Comparison of ENCODE assay signal across 12 cellular contexts in the genomic region with DNA sequence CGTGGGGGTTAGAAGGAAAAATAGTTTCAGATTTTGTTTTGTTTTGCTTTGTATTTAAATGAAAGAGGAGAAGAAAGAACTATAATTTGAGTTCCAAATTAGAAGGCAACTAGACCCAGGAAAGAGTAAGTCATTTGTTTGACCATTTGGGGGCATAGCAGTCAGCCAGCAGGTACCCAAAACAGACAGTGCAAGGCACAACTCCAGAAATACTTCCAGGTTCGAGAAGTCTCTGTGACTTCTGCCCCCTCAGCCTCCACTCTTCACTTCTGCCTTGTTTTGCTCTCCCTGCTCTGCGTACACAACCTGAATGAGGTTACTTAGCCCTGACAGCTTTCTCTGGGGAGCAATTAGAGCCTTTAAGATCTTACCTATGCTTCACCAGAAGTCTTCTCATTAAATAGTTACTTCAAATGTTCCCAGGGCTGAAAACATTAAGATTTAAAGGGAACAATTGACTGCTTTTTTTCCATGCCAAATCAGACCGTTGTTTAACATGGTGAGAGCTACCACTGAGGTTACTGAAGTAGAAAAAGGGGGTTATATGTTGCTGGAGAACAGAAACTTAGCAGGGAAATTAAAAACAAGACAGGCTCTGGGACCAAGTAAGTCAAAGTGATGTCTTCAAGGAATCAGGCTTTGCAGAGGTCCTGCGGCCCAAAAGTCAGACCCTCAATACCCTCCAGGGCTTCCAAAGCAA.
DNase-seq lines count a peak whose midpoint lies in the region; ATAC-seq lines count a peak whose summit lies in the region.
"Had no signal": no experiment of that assay in that cellular context is flagged by ENCODE, and none has a peak within 500 bp of the region (broad histone marks: within the 10 kb centered on the region; RNA-seq: fewer than 3 reads in every experiment).

No MANE protein-coding gene starts in this region.

- DNase-seq in Karpas-422 (peak; percentile 69), naive B cell (peak; percentile 37), T-helper 17 cell (no peak), RPMI8226 (no peak), NCI-H1694 (lab: John Stamatoyannopoulos, UW) (no peak)
- DNase-seq: activated CD4-positive, alpha-beta T cell treated with anti-CD3 and anti-CD28 coated beads, Interleukin-2, amount 10 ng/mL, durations not matched to agents 7 days and 5 days; NCI-H1092 treated with DMSO at 0.1 percent for 48 hours had no signal

- peak overlapping the region; percentile 95 to 99 (median 98) for H3K27ac Mint-ChIP-seq in naive B cell
- no peak overlapping the region for H3K27ac Mint-ChIP-seq in T-helper 17 cell
- H3K27ac Mint-ChIP-seq: activated CD4-positive, alpha-beta T cell treated with anti-CD3 and anti-CD28 coated beads, Interleukin-2, amount 10 ng/mL, durations not matched to agents 7 days and 5 days; activated T-helper 2 cell treated with anti-CD3 and anti-CD28 coated beads, Interferon-gamma antibody, Interleukin-2, Interleukin-4, amounts not matched to agents 10 μg/mL and 5 μg/mL and 100 μg/mL, durations not matched to agents 14 hours and 24 hours and 36 hours; CD8-positive, alpha-beta T cell had no signal

- H2AFZ ChIP-seq in Karpas-422 (ENCODE audit: low read length) = peak overlapping the region; percentile 36

- H3K27ac ChIP-seq in Karpas-422 (ENCODE audit: low read length) = peak overlapping the region; percentile 52
- H3K27ac ChIP-seq: thoracic aorta had no signal

- no peaks in the 10 kb centered on the region for H3K36me3 ChIP-seq in Karpas-422 (ENCODE audit: insufficient read depth, low read length)
- H3K36me3 ChIP-seq: thoracic aorta had no signal

- H3K36me3 Mint-ChIP-seq in naive B cell (peaks cover 17 to 39% of the 10 kb centered on the region in 2 donors), T-helper 17 cell (ENCODE audit: low read depth) (no peaks in the 10 kb centered on the region)
- H3K36me3 Mint-ChIP-seq: CD8-positive, alpha-beta T cell had no signal

- no peaks in the 10 kb centered on the region for H3K79me2 ChIP-seq in Karpas-422 (ENCODE audit: low read length)

- H3K9me3 ChIP-seq in Karpas-422 (ENCODE audit: low read length) = no peaks in the 10 kb centered on the region
- H3K9me3 ChIP-seq in T-helper 17 cell (ENCODE audit: control insufficient read depth, low read length, poor library complexity, severe bottlenecking) = no peaks in the 10 kb centered on the region
- H3K9me3 ChIP-seq: thoracic aorta had no signal

- H3K4me3 Mint-ChIP-seq in naive B cell (peak overlapping the region in 7 of 8 donors; percentile 40 to 80 (median 60)), T-helper 17 cell (no peak overlapping the region)
- H3K4me3 Mint-ChIP-seq: activated CD4-positive, alpha-beta T cell treated with anti-CD3 and anti-CD28 coated beads, Interleukin-2, amount 10 ng/mL, durations not matched to agents 7 days and 5 days; CD8-positive, alpha-beta T cell had no signal

- H3K9me3 Mint-ChIP-seq in naive B cell = peaks cover 0 to 13% (median 2%) of the 10 kb centered on the region in 7 donors
- H3K9me3 Mint-ChIP-seq: activated CD4-positive, alpha-beta T cell treated with anti-CD3 and anti-CD28 coated beads, Interleukin-2, amount 10 ng/mL, durations not matched to agents 7 days and 5 days; activated T-helper 2 cell treated with anti-CD3 and anti-CD28 coated beads, Interferon-gamma antibody, Interleukin-2, Interleukin-4, amounts not matched to agents 10 μg/mL and 5 μg/mL and 100 μg/mL, durations not matched to agents 14 hours and 24 hours and 36 hours; CD8-positive, alpha-beta T cell had no signal

- H3K27me3 ChIP-seq in Karpas-422 (ENCODE audit: low read length) = no peaks in the 10 kb centered on the region

- H3K27me3 Mint-ChIP-seq in naive B cell (no peaks in the 10 kb centered on the region), T-helper 17 cell (peaks cover 3% of the 10 kb centered on the region)
- H3K27me3 Mint-ChIP-seq: activated CD4-positive, alpha-beta T cell treated with anti-CD3 and anti-CD28 coated beads, Interleukin-2, amount 10 ng/mL, durations not matched to agents 7 days and 5 days had no signal

- peak overlapping the region; percentile 18 for H3K9ac ChIP-seq in Karpas-422 (ENCODE audit: low read length)

- ATAC-seq in GM18498 (IDR thresholded peaks at IDR 0.05; ENCODE audit: unreplicated experiment) (peak; percentile 58), GM21529 (IDR thresholded peaks at IDR 0.05; ENCODE audit: unreplicated experiment) (peak; percentile 79), naive B cell (ENCODE audit: low read depth in 2 of 2) (peak; percentile 58 to 70), T-helper 17 cell (no peak)
- ATAC-seq: CD8-positive, alpha-beta T cell had no signal

- H3K4me1 Mint-ChIP-seq in naive B cell (peaks cover 52 to 82% (median 66%) of the 10 kb centered on the region in 3 donors), T-helper 17 cell (no peaks in the 10 kb centered on the region)
- H3K4me1 Mint-ChIP-seq: activated CD4-positive, alpha-beta T cell treated with anti-CD3 and anti-CD28 coated beads, Interleukin-2, amount 10 ng/mL, durations not matched to agents 7 days and 5 days had no signal

- peak overlapping the region; percentile 36 for H3K4me2 ChIP-seq in Karpas-422 (ENCODE audit: low read depth, low read length, poor library complexity, severe bottlenecking)

- H3K9me2 ChIP-seq in Karpas-422 (replicated peaks; ENCODE audit: insufficient read depth, low read length) = no peaks in the 10 kb centered on the region

- H3K4me1 ChIP-seq in Karpas-422 (ENCODE audit: low read length) = peaks cover 18% of the 10 kb centered on the region

- H4K20me1 ChIP-seq in Karpas-422 (ENCODE audit: insufficient read depth, low read depth, low read length) = no peaks in the 10 kb centered on the region

- H3K4me3 ChIP-seq in Karpas-422 (ENCODE audit: low read length) = no peak overlapping the region
- H3K4me3 ChIP-seq: thoracic aorta had no signal

Comparison
In these comparisons a context has a peak if more than half of its experiments do, and no peak if none do; other contexts are left out.
1. DNase-seq: peak in Karpas-422 (single experiment) and naive B cell (single experiment); none in T-helper 17 cell (0 of 3), RPMI8226 (single experiment) and NCI-H1694 (single experiment).